16 cellular contexts compared by ENCODE assay signal in genomic region chr9:98142182-98142924, GRCh38. TPM values are rescaled to one million over a fixed set of nuclear protein-coding genes. Genes with fewer than 3 reads are reported as not detected.
DNase-seq lines count a peak whose midpoint lies in the region; ATAC-seq and TF ChIP-seq lines count a peak whose summit lies in the region.
"Had no signal": no experiment of that assay in that cellular context is flagged by ENCODE, and none has a peak within 500 bp of the region (broad histone marks: within the 10 kb centered on the region; RNA-seq: fewer than 3 reads in every experiment).

No MANE protein-coding gene starts in this region.

- H3K9me3 Mint-ChIP-seq in nephron progenitor cell, result no peaks in the 10 kb centered on the region
- no peaks in the 10 kb centered on the region for H3K9me3 Mint-ChIP-seq in CD4-positive, alpha-beta T cell
- H3K9me3 Mint-ChIP-seq: activated naive CD4-positive, alpha-beta T cell treated with anti-CD3 and anti-CD28 coated beads, Interleukin-2, amount 50 U/mL, for 24 hours; CD4-positive, CD25-positive, alpha-beta regulatory T cell had no signal

- no peak overlapping the region for H2BK120ac ChIP-seq in trophoblast cell (ENCODE audit: insufficient read depth, low read length, poor library complexity)

- TF ChIP-seq CTCF in PC-3 (conservative IDR thresholded peaks at IDR 0.05; ENCODE audit: low read depth, low read length), result no peak
- no peak for TF ChIP-seq CTCF in esophagus squamous epithelium (IDR thresholded peaks at IDR 0.05)
- no peak for TF ChIP-seq CTCF in nephron progenitor cell (IDR thresholded peaks at IDR 0.05)
- no peak for TF ChIP-seq CTCF in CD4-positive, alpha-beta T cell (IDR thresholded peaks at IDR 0.05)

- H4K20me1 ChIP-seq in PC-3 (ENCODE audit: low read length), result no peaks in the 10 kb centered on the region

- no peaks in the 10 kb centered on the region for H3K36me3 ChIP-seq in PC-3 (ENCODE audit: low read depth, low read length)
- peaks cover 0 to 23% (median 0%) of the 10 kb centered on the region in 3 donors for H3K36me3 ChIP-seq in esophagus squamous epithelium
- peaks cover 16 to 36% of the 10 kb centered on the region in 2 experiments for H3K36me3 ChIP-seq in trophoblast cell (ENCODE audit: control insufficient read depth in 1 of 2, insufficient read depth in 2 of 2, low read length in 2 of 2)

- H3K4me1 ChIP-seq in PC-3 (ENCODE audit: insufficient read depth, low read length) (peaks cover 39% of the 10 kb centered on the region), esophagus squamous epithelium (peaks cover 32 to 64% (median 36%) of the 10 kb centered on the region in 3 donors), trophoblast cell (ENCODE audit: control insufficient read depth in 1 of 2, insufficient read depth in 2 of 2, low read length in 2 of 2) (peaks cover 6 to 16% of the 10 kb centered on the region in 2 experiments)

- peaks cover 24% of the 10 kb centered on the region for H3K4me1 Mint-ChIP-seq in nephron progenitor cell
- H3K4me1 Mint-ChIP-seq in CD4-positive, alpha-beta T cell (ENCODE audit: low read depth), result no peaks in the 10 kb centered on the region
- H3K4me1 Mint-ChIP-seq: activated naive CD4-positive, alpha-beta T cell treated with anti-CD3 and anti-CD28 coated beads, Interleukin-2, amount 50 U/mL, for 24 hours had no signal

- no peaks in the 10 kb centered on the region for H3F3A ChIP-seq in PC-3 (ENCODE audit: low read length, unreplicated experiment)

- H3K9me3 ChIP-seq in PC-3 (ENCODE audit: low read length), result no peaks in the 10 kb centered on the region
- no peaks in the 10 kb centered on the region for H3K9me3 ChIP-seq in esophagus squamous epithelium
- H3K9me3 ChIP-seq in trophoblast cell (ENCODE audit: insufficient read depth, low read depth, low read length), result no peaks in the 10 kb centered on the region
- no peaks in the 10 kb centered on the region for H3K9me3 ChIP-seq in CD4-positive, alpha-beta T cell (ENCODE audit: control insufficient read depth, low read length)

- H3K27me3 Mint-ChIP-seq in nephron progenitor cell (ENCODE audit: low read depth, poor library complexity), result peaks cover 11% of the 10 kb centered on the region
- H3K27me3 Mint-ChIP-seq in CD4-positive, alpha-beta T cell, result no peaks in the 10 kb centered on the region
- H3K27me3 Mint-ChIP-seq: activated naive CD4-positive, alpha-beta T cell treated with anti-CD3 and anti-CD28 coated beads, Interleukin-2, amount 50 U/mL, for 24 hours; CD4-positive, CD25-positive, alpha-beta regulatory T cell; naive thymus-derived CD4-positive, alpha-beta T cell had no signal

- 31 to 60% methylated on average over 2 of the region's 13 CpGs for WGBS in esophagus squamous epithelium, 2 donors
- no CpG with 5 or more reads among the region's 13 CpGs for WGBS in trophoblast cell (ENCODE audit: extremely low coverage, insufficient coverage, insufficient read length)

- H3K27me3 ChIP-seq in PC-3 (ENCODE audit: low read length) (no peaks in the 10 kb centered on the region), esophagus squamous epithelium (no peaks in the 10 kb centered on the region), trophoblast cell (ENCODE audit: insufficient read depth, low read length) (no peaks in the 10 kb centered on the region)
- H3K27me3 ChIP-seq in CD4-positive, alpha-beta T cell (ENCODE audit: control insufficient read depth, insufficient read depth, low read length), result no peaks in the 10 kb centered on the region

- no peak overlapping the region for H2BK12ac ChIP-seq in trophoblast cell (ENCODE audit: low read length)

- no peak overlapping the region for H4K91ac ChIP-seq in trophoblast cell (ENCODE audit: low read depth, low read length)

- DNase-seq in ELF-1 (ENCODE audit: low read depth, low spot score), result peak; percentile 71
- peak; percentile 88 for DNase-seq in PC-3
- no peak for DNase-seq in esophagus squamous epithelium (lab: John Stamatoyannopoulos, UW)
- peak; percentile 29 to 69 for DNase-seq in trophoblast cell
- no peak for DNase-seq in effector CD8-positive, alpha-beta T cell (lab: John Stamatoyannopoulos, UW)
- DNase-seq in nephron progenitor cell, result no peak
- no peak for DNase-seq in CD4-positive, alpha-beta T cell
- DNase-seq: activated CD4-positive, alpha-beta T cell treated with anti-CD3 and anti-CD28 coated beads for 48 hours; CD4-positive, CD25-positive, alpha-beta regulatory T cell; hippocampal formation; naive thymus-derived CD4-positive, alpha-beta T cell; NCI-H2107; SHP77 treated with DMSO at 0.1 percent for 48 hours; stimulated activated CD4-positive, alpha-beta T cell treated with anti-CD3 and anti-CD28 coated beads, Interleukin-12 subunit alpha, Interleukin-12 subunit beta, amount 100 ng/mL, for 4 hours had no signal

- no peaks in the 10 kb centered on the region for H3K9me2 ChIP-seq in PC-3 (replicated peaks; ENCODE audit: low read length)

- no peak overlapping the region for H3K4me3 Mint-ChIP-seq in nephron progenitor cell
- no peak overlapping the region for H3K4me3 Mint-ChIP-seq in CD4-positive, alpha-beta T cell
- H3K4me3 Mint-ChIP-seq: activated naive CD4-positive, alpha-beta T cell treated with anti-CD3 and anti-CD28 coated beads, Interleukin-2, amount 50 U/mL, for 24 hours; CD4-positive, CD25-positive, alpha-beta regulatory T cell had no signal

- CTCF ChIA-PET in PC-3 (lab: Charles Lee), result interaction anchor here (0.6 kb wide), 1 partner anchor 68 kb away, joined by 3 read pairs; no protein-coding TSS in a partner anchor
- CTCF ChIA-PET in CD4-positive, alpha-beta T cell (lab: Charles Lee), result no interaction called here

- no peak overlapping the region for H3K27ac Mint-ChIP-seq in nephron progenitor cell
- no peak overlapping the region for H3K27ac Mint-ChIP-seq in CD4-positive, alpha-beta T cell
- H3K27ac Mint-ChIP-seq: activated naive CD4-positive, alpha-beta T cell treated with anti-CD3 and anti-CD28 coated beads, Interleukin-2, amount 50 U/mL, for 24 hours had no signal

- H4K12ac ChIP-seq in trophoblast cell (ENCODE audit: low read depth, low read length), result no peak overlapping the region

- no peak overlapping the region for H3K18ac ChIP-seq in trophoblast cell (ENCODE audit: low read length)

- no peak overlapping the region for H2BK5ac ChIP-seq in trophoblast cell (ENCODE audit: low read depth, low read length, poor library complexity)

- peaks cover 2% of the 10 kb centered on the region for H3K79me1 ChIP-seq in trophoblast cell (ENCODE audit: low read length)

- peak overlapping the region; percentile 60 for H3K27ac ChIP-seq in PC-3 (ENCODE audit: low read length)
- H3K27ac ChIP-seq in esophagus squamous epithelium, result peak overlapping the region; percentile 68 to 95 (median 82)
- H3K27ac ChIP-seq in trophoblast cell (ENCODE audit: low read depth, low read length), result no peak overlapping the region
- H3K27ac ChIP-seq in CD4-positive, alpha-beta T cell (ENCODE audit: low read depth, low read length), result no peak overlapping the region

- H3K79me2 ChIP-seq in PC-3 (ENCODE audit: low read length) (no peaks in the 10 kb centered on the region), trophoblast cell (ENCODE audit: control insufficient read depth, insufficient read depth, low read length, poor library complexity) (no peaks in the 10 kb centered on the region)

- intact Hi-C loops in PC-3 (cut with micrococcal nuclease) (loop anchor here (10.0 kb wide), 1 partner anchor 52 kb away; the partner anchor contains the start of gene CORO2A), esophagus squamous epithelium (cut with DNase I) (no loop called here)
- intact Hi-C loops in CD4-positive, alpha-beta T cell (cut with DNase I, micrococcal nuclease), result no loop called here

- H3K9ac ChIP-seq in PC-3 (ENCODE audit: low read length) (peak overlapping the region; percentile 27; the same call in 1 of the 2 replicates), trophoblast cell (ENCODE audit: low read length) (no peak overlapping the region)

- H3K4me3 ChIP-seq in PC-3 (ENCODE audit: low read length) (no peak overlapping the region), esophagus squamous epithelium (no peak overlapping the region), trophoblast cell (ENCODE audit: low read depth, low read length) (no peak overlapping the region)

- POLR2A ChIA-PET in PC-3 (lab: Charles Lee; ENCODE audit: unreplicated experiment), result no interaction called here
- POLR2A ChIA-PET in CD4-positive, alpha-beta T cell (lab: Charles Lee), result no interaction called here

- no peaks in the 10 kb centered on the region for H3K36me3 Mint-ChIP-seq in nephron progenitor cell (ENCODE audit: low read depth)
- H3K36me3 Mint-ChIP-seq in CD4-positive, alpha-beta T cell (ENCODE audit: low read depth), result peaks cover 11% of the 10 kb centered on the region

- H3K4ac ChIP-seq in trophoblast cell (ENCODE audit: low read depth, low read length), result no peak overlapping the region

- H3K23ac ChIP-seq in trophoblast cell (ENCODE audit: low read length), result no peak overlapping the region

- TF ChIP-seq POLR2A in esophagus squamous epithelium (IDR thresholded peaks at IDR 0.05), result no peak

- no peak overlapping the region for H2AK5ac ChIP-seq in trophoblast cell (ENCODE audit: low read length)

- no peak overlapping the region for H3K14ac ChIP-seq in trophoblast cell (ENCODE audit: low read length)

- ATAC-seq in PC-3 (peak; percentile 84), HG02870 (IDR thresholded peaks at IDR 0.05; ENCODE audit: unreplicated experiment) (no peak)
- no peak for ATAC-seq in CD4-positive, alpha-beta T cell (ENCODE audit: poor library complexity)
- ATAC-seq: naive thymus-derived CD4-positive, alpha-beta T cell had no signal

- no TSS peak for BruUV-seq in PC-3 (replicated peaks; lab: Mats Ljungman, UMichigan)

- H2AFZ ChIP-seq in PC-3 (ENCODE audit: low read length) (peak overlapping the region; percentile 11; the same call in 1 of the 2 replicates), trophoblast cell (ENCODE audit: insufficient read depth, low read length, poor library complexity) (no peak overlapping the region)

- H4K8ac ChIP-seq in trophoblast cell (ENCODE audit: low read depth, low read length), result no peak overlapping the region

- H3K4me2 ChIP-seq in PC-3 (ENCODE audit: low read length) (0 out of 2 replicates have a peak overlapping the region, but pooled peaks have one; percentile 26), trophoblast cell (ENCODE audit: low read length) (no peak overlapping the region)

RNA-seq across cellular contexts. Expression of gene TRIM14, which starts 23.3 kb away (rescaled TPM):
- total RNA-seq in PC-3 (2014; rRNA removed) (11.2 and 17.3 TPM in 2 replicates), esophagus squamous epithelium (10 to 100 TPM; 21.0 to 39.2 (median 31.6) TPM)
- 2.1 and 2.3 TPM in 2 replicates for polyA plus RNA-seq in trophoblast cell (2013)
- 10 to 100 TPM; 23.5 to 23.6 TPM for total RNA-seq in CD4-positive, alpha-beta T cell

RNA-seq across cellular contexts. Expression of gene CORO2A, which starts 50.1 kb away (rescaled TPM):
- 2.2 and 2.8 TPM in 2 replicates for total RNA-seq in PC-3 (2014; rRNA removed)
- total RNA-seq in esophagus squamous epithelium, result 10 to 100 TPM; 15.6 to 27.6 (median 26.1) TPM
- 34.0 and 35.3 TPM in 2 replicates for polyA plus RNA-seq in trophoblast cell (2013)
- 1 to 10 TPM; 6.8 to 8.5 TPM for total RNA-seq in CD4-positive, alpha-beta T cell

Comparison
In these comparisons a context has a peak if more than half of its experiments do, and no peak if none do; other contexts are left out.
1. DNase-seq: peak in ELF-1 (single experiment), PC-3 (single experiment) and trophoblast cell (2 of 2); none in esophagus squamous epithelium (single experiment), effector CD8-positive, alpha-beta T cell (single experiment), nephron progenitor cell (single experiment) and CD4-positive, alpha-beta T cell (0 of 10).
2. H3K27ac ChIP-seq: peak in PC-3 (single experiment) and esophagus squamous epithelium (4 of 4); none in trophoblast cell (single experiment) and CD4-positive, alpha-beta T cell (single experiment).